In the genomic region with DNA sequence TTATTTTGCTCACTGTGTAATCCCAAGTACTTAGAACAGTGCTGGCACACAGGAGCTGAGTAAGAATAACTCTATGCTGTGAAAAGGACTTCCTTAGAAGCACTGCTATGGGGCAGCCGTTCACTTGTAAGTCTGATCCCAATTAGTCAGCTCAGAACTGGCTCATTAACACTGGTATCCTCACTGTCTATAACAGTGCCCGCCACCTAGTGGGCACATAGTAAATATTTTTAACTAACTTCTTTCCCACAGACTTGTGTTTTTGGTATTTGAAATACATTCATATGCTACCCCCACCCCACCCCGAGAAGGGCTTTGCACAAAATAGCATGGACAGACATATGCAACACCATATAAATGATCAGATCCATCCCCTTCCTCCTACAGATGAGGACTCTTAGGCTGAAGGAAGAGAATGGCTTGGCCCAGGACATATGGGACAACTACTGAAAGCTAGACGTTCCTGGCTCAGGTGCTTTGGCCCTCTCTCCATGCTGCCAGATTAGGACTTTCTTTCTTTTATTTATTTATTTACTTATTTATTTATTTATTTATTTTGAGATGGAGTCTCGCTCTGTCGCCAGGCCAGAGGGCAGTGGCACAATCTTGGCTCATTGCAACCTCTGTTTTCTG, we compare ENCODE assay signal across 8 cellular contexts. TPM values are rescaled to one million over a fixed set of nuclear protein-coding genes. Genes with fewer than 3 reads are reported as not detected.
DNase-seq lines count a peak whose midpoint lies in the region; ATAC-seq and TF ChIP-seq lines count a peak whose summit lies in the region.

No MANE protein-coding gene starts in this region.

- TF ChIP-seq CTCF in hepatocyte (IDR thresholded peaks at IDR 0.05; ENCODE audit: poor library complexity), result peak; percentile 56

- DNase-seq in G401 (ENCODE audit: low spot score) (peak; percentile 73), Kasumi-1 (lab: John Stamatoyannopoulos, UW) (peak; percentile 72 to 73), SHP77 treated with DMSO at 0.1 percent for 48 hours (lab: John Stamatoyannopoulos, UW) (peak; percentile 8), amniotic epithelial cell (ENCODE audit: low read depth) (peak; percentile 44), hepatocyte (ENCODE audit: low spot score) (peak; percentile 58)
- DNase-seq in stimulated activated CD4-positive, alpha-beta T cell treated with anti-CD3 and anti-CD28 coated beads, Interleukin-12 subunit alpha, Interleukin-12 subunit beta, amount 100 ng/mL, for 4 hours, result peak; percentile 37

- no peak overlapping the region for H3K27ac ChIP-seq in hepatocyte

- H3K4me2 ChIP-seq in hepatocyte, result no peak overlapping the region

- H3K9me3 ChIP-seq in hepatocyte (ENCODE audit: low read depth), result no peaks in the 10 kb centered on the region

- ATAC-seq in GM21723 (IDR thresholded peaks at IDR 0.05; ENCODE audit: unreplicated experiment) (peak; percentile 31), HG03135 (IDR thresholded peaks at IDR 0.05; ENCODE audit: unreplicated experiment) (no peak)

- 69% methylated on average over 6 of the region's 6 CpGs for WGBS in hepatocyte (ENCODE audit: low lambda C conversion rate, missing lambda C conversion rate)

- H4K20me1 ChIP-seq in hepatocyte (ENCODE audit: insufficient read depth, poor library complexity, severe bottlenecking), result no peaks in the 10 kb centered on the region

- H3K27me3 ChIP-seq in hepatocyte, result no peaks in the 10 kb centered on the region

- H2AFZ ChIP-seq in hepatocyte, result no peak overlapping the region

- H3K9me2 ChIP-seq in hepatocyte (replicated peaks; ENCODE audit: insufficient read depth), result no peaks in the 10 kb centered on the region

- H3K79me2 ChIP-seq in hepatocyte, result no peaks in the 10 kb centered on the region

- in situ Hi-C loops in G401 (cut with HindIII; ENCODE audit: low sequenced_read_pairs), result loop anchor here (25.0 kb wide), 1 partner anchor 233 kb away; no protein-coding TSS in a partner anchor

- no peaks in the 10 kb centered on the region for H3K4me1 ChIP-seq in hepatocyte (ENCODE audit: insufficient read depth)

- no peak overlapping the region for H3K4me3 ChIP-seq in hepatocyte

- no peaks in the 10 kb centered on the region for H3K36me3 ChIP-seq in hepatocyte (replicated peaks; ENCODE audit: insufficient read depth, low read depth)

RNA-seq across cellular contexts. Expression of a gene that starts 47.1 kb away (rescaled TPM):
- total RNA-seq in G401 (2014; rRNA removed; shearing (Covaris generic)), result 23.6 and 26.8 TPM in 2 replicates
- total RNA-seq in hepatocyte, result 369 and 396 TPM in 2 replicates
- polyA plus RNA-seq in hepatocyte, result 103 and 131 TPM in 2 replicates

Comparison
In these comparisons a context has a peak if more than half of its experiments do, and no peak if none do; other contexts are left out.
1. DNase-seq: peak in every context shown above with its lines; median percentile 73 in G401; 72 in Kasumi-1; 58 in hepatocyte; 44 in amniotic epithelial cell; 37 in stimulated activated CD4-positive, alpha-beta T cell treated with anti-CD3 and anti-CD28 coated beads, Interleukin-12 subunit alpha, Interleukin-12 subunit beta, amount 100 ng/mL, for 4 hours; 8 in SHP77 treated with DMSO at 0.1 percent for 48 hours.
2. RNA of a gene that starts 47.1 kb away (total RNA-seq): 369 to 396 TPM in hepatocyte; 23.6 to 26.8 TPM in G401; every median in the first group is over 10 times any median in the second.